9 cellular contexts compared by ENCODE assay signal in genomic region chr9:131641618-131642495, GRCh38.
DNase-seq lines count a peak whose midpoint lies in the region; ATAC-seq, FAIRE-seq and TF ChIP-seq lines count a peak whose summit lies in the region.
"Had no signal": no experiment of that assay in that cellular context is flagged by ENCODE, and none has a peak within 500 bp of the region (broad histone marks: within the 10 kb centered on the region; RNA-seq: fewer than 3 reads in every experiment).

No MANE protein-coding gene starts in this region.

- H3K4me1 ChIP-seq in kidney (ENCODE audit: control insufficient read depth in 1 of 2, insufficient read depth in 1 of 2, low read depth in 1 of 2, low read length in 2 of 2), result peaks cover 15 to 16% of the 10 kb centered on the region in 2 donors
- H3K4me1 ChIP-seq in stomach, result peaks cover 0 to 51% (median 17%) of the 10 kb centered on the region in 4 donors

- TF ChIP-seq EP300 in stomach (IDR thresholded peaks at IDR 0.05), result no peak

- no peak overlapping the region for H3K4me3 Mint-ChIP-seq in activated naive CD8-positive, alpha-beta T cell

- TF ChIP-seq CTCF in kidney (IDR thresholded peaks at IDR 0.05; ENCODE audit: borderline replicate concordance, extremely low read depth, insufficient read depth), result no peak
- no peak for TF ChIP-seq CTCF in stomach (IDR thresholded peaks at IDR 0.05)

- H3K36me3 ChIP-seq in kidney (ENCODE audit: control insufficient read depth in 1 of 2, insufficient read depth in 2 of 2, low read length in 2 of 2), result peaks cover 14 to 16% of the 10 kb centered on the region in 2 donors
- peaks cover 13 to 74% (median 57%) of the 10 kb centered on the region in 4 donors for H3K36me3 ChIP-seq in stomach

- no peak for TF ChIP-seq POLR2A in stomach (IDR thresholded peaks at IDR 0.05)

- no peak for ATAC-seq in HG03039 (IDR thresholded peaks at IDR 0.05; ENCODE audit: unreplicated experiment)
- ATAC-seq in GM21360 (IDR thresholded peaks at IDR 0.05; ENCODE audit: unreplicated experiment), result no peak

- no peak for FAIRE-seq in kidney (lab: Jason Lieb, UNC)

- H3K36me3 Mint-ChIP-seq in activated naive CD8-positive, alpha-beta T cell, result no peaks in the 10 kb centered on the region

- peak overlapping the region; percentile 51 to 62 for H3K27ac ChIP-seq in kidney (ENCODE audit: low read depth in 2 of 2, low read length in 2 of 2)
- peak overlapping the region in 4 of 5 donors; percentile 28 to 82 (median 68) for H3K27ac ChIP-seq in stomach
- H3K27ac ChIP-seq: 22Rv1 had no signal

- H3K27ac Mint-ChIP-seq in activated naive CD8-positive, alpha-beta T cell, result peak overlapping the region; percentile 46

- WGBS in stomach, 5 donors, result 76 to 90% (median 77%) methylated on average over 18 of the region's 18 CpGs

- H3K27me3 ChIP-seq in stomach, result no peaks in the 10 kb centered on the region

- peak overlapping the region in 1 of 2 donors; percentile 10 for H3K9ac ChIP-seq in kidney (ENCODE audit: low read length in 2 of 2)

- H3K4me1 Mint-ChIP-seq in activated naive CD8-positive, alpha-beta T cell (ENCODE audit: low read depth), result peaks cover 23% of the 10 kb centered on the region

- H3K27me3 Mint-ChIP-seq in activated naive CD8-positive, alpha-beta T cell, result no peaks in the 10 kb centered on the region

- H3K9me3 Mint-ChIP-seq in activated naive CD8-positive, alpha-beta T cell (ENCODE audit: low read depth), result no peaks in the 10 kb centered on the region

- H3K9me3 ChIP-seq in kidney (ENCODE audit: control insufficient read depth in 1 of 2, low read length in 2 of 2), result no peaks in the 10 kb centered on the region
- H3K9me3 ChIP-seq in stomach, result no peaks in the 10 kb centered on the region

- DNase-seq in NCI-H1417 (lab: John Stamatoyannopoulos, UW) (peak in 2 of 3 experiments; percentile 29 to 53), NCI-H1417 treated with DMSO at 0.1 percent for 48 hours (lab: John Stamatoyannopoulos, UW) (no peak), kidney (peak; percentile 89), stomach (no peak), middle frontal gyrus (ENCODE audit: extremely low spot score, low spot score) (no peak)

- intact Hi-C loops in kidney (cut with DNase I) (loop anchor here (10.0 kb wide), 1 partner anchor 93 kb away; no protein-coding TSS in a partner anchor), stomach (cut with DNase I; ENCODE audit: low total_unique reads) (no loop called here)

- H3K4me3 ChIP-seq in kidney (ENCODE audit: low read length in 2 of 2) (no peak overlapping the region), stomach (no peak overlapping the region)

Comparison
In these comparisons a context has a peak if more than half of its experiments do, and no peak if none do; other contexts are left out.
1. DNase-seq: peak in NCI-H1417 (2 of 3) and kidney (single experiment); none in NCI-H1417 treated with DMSO at 0.1 percent for 48 hours (single experiment), stomach (single experiment) and middle frontal gyrus (single experiment).